In the genomic region with DNA sequence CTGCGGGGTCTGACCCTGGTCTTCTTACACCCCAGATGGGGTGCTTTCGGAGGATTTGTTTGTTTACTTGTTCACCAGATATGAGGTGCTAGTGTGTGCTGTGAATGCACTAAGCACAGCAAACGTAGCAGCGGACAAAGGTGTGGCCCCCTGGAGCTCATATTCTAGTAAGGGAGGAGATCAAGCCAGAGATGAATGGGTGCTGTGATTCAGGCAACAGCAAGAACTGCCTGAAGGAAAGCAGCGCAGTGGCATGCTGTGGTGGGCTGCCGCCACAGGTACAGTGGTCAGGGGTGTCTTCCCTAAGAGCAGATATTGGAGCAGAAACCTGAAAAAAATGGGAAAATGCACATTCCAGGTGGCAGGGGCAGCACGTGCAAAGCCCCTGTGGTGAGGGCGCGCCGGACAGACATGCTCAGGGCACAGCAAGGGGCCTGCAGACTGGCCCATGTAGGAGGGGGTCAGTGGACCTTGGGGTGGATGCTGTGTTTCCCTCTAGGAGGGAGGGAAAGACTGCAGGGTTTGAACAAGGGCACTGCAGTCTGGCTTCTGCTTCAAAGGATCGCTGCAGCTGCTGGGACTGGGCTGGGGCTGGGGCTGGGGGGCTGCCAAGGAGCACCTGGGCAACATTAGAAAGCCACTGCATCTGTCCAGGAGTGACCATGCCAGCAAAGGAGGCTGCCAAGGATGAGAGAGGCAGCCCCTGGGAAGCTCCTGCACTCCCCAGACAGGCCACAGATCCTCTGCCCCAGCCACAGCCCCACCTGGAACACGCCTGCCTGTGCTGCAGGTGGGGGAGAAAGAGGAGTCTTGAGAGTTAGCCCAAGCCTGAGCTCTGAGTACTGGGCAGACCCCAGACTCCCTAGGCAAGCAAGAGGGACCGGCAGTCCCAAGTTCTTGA, we compare ENCODE assay signal across 9 cellular contexts. TPM values are rescaled to one million over a fixed set of nuclear protein-coding genes. Genes with fewer than 3 reads are reported as not detected.
A peak's percentile ranks its signal among the peaks of the same experiment; 100 is the strongest.
DNase-seq lines count a peak whose midpoint lies in the region; ATAC-seq and TF ChIP-seq lines count a peak whose summit lies in the region.
"Had no signal": no experiment of that assay in that cellular context is flagged by ENCODE, and none has a peak within 500 bp of the region (broad histone marks: within the 10 kb centered on the region; RNA-seq: fewer than 3 reads in every experiment).

No MANE protein-coding gene starts in this region.

- no peak overlapping the region for H3K4me3 ChIP-seq in HUES48 (ENCODE audit: low read depth, low read length)
- H3K4me3 ChIP-seq in brain microvascular endothelial cell (ENCODE audit: low read depth, low read length): no peak overlapping the region
- H3K4me3 ChIP-seq in liver (ENCODE audit: low read depth in 1 of 3, low read length in 3 of 3): peak overlapping the region in 2 of 3 donors; percentile 5 to 8
- peak overlapping the region; percentile 67 to 86 for H3K4me3 ChIP-seq in stomach smooth muscle (ENCODE audit: low read length in 2 of 2)

- no peak for ATAC-seq in GM19467 (IDR thresholded peaks at IDR 0.05; ENCODE audit: unreplicated experiment)
- ATAC-seq in HG03159 (IDR thresholded peaks at IDR 0.05; ENCODE audit: unreplicated experiment): no peak
- ATAC-seq: activated naive CD8-positive, alpha-beta T cell treated with anti-CD3 and anti-CD28 coated beads, Interleukin-2, amount 50 U/mL, for 24 hours had no signal

- in situ Hi-C loops in brain microvascular endothelial cell (cut with HindIII; ENCODE audit: low pct_ligation_motif_present, low sequenced_read_pairs): no loop called here

- H3K9me3 ChIP-seq in HUES48 (ENCODE audit: control insufficient read depth, insufficient read depth, low read length) (no peaks in the 10 kb centered on the region), liver (ENCODE audit: control insufficient read depth in 4 of 4, low read length in 3 of 4) (no peaks in the 10 kb centered on the region), stomach smooth muscle (ENCODE audit: control insufficient read depth in 2 of 2, low read length in 2 of 2) (no peaks in the 10 kb centered on the region)

- TF ChIP-seq CTCF in brain microvascular endothelial cell (IDR thresholded peaks at IDR 0.05; ENCODE audit: low read depth, low read length, missing control alignments) (no peak), liver (IDR thresholded peaks at IDR 0.05; ENCODE audit: low read depth, low read length, missing input control) (no peak)

- 77% methylated on average over 13 of the region's 13 CpGs for WGBS in liver

- DNase-seq in brain microvascular endothelial cell (no peak), GF-D8 (lab: John Stamatoyannopoulos, UW) (no peak), cerebellum (ENCODE audit: low spot score) (no peak)
- DNase-seq: activated naive CD8-positive, alpha-beta T cell treated with anti-CD3 and anti-CD28 coated beads, Interleukin-2, amount 50 U/mL, for 24 hours had no signal

- H3K27ac ChIP-seq in HUES48 (ENCODE audit: low read depth, low read length) (peak overlapping the region; percentile 71), brain microvascular endothelial cell (peak overlapping the region; percentile 32), liver (ENCODE audit: low read depth in 1 of 2, low read length in 2 of 2) (peak overlapping the region; percentile 91 to 94), stomach smooth muscle (ENCODE audit: low read length) (peak overlapping the region; percentile 85)

- H3K9ac ChIP-seq in HUES48 (ENCODE audit: low read depth, low read length) (no peak overlapping the region), liver (ENCODE audit: low read depth in 1 of 2, low read length in 2 of 2) (peak overlapping the region; percentile 21 to 27), stomach smooth muscle (ENCODE audit: low read length in 2 of 2) (peak overlapping the region in 1 of 2 donors; percentile 70)

- no peak for TF ChIP-seq RAD21 in liver (IDR thresholded peaks at IDR 0.05)

- H3K27me3 ChIP-seq in HUES48 (ENCODE audit: control insufficient read depth, insufficient read depth, low read length) (0 out of 2 replicates have a peak, but pooled peaks cover 3% of the 10 kb centered on the region), brain microvascular endothelial cell (replicated peaks) (no peaks in the 10 kb centered on the region), liver (ENCODE audit: control insufficient read depth in 4 of 4, insufficient read depth in 4 of 4, low read length in 3 of 4) (no peaks in the 10 kb centered on the region), stomach smooth muscle (ENCODE audit: control insufficient read depth in 1 of 2, insufficient read depth in 2 of 2, low read length in 2 of 2) (no peaks in the 10 kb centered on the region)

- H3K36me3 ChIP-seq in HUES48 (ENCODE audit: control insufficient read depth, insufficient read depth, low read length) (no peaks in the 10 kb centered on the region), brain microvascular endothelial cell (replicated peaks) (no peaks in the 10 kb centered on the region), liver (ENCODE audit: control insufficient read depth in 4 of 4, insufficient read depth in 3 of 4, low read depth in 1 of 4, low read length in 3 of 4) (peaks cover 0 to 5% (median under 1%) of the 10 kb centered on the region in 4 donors), stomach smooth muscle (ENCODE audit: control insufficient read depth in 2 of 2, insufficient read depth in 2 of 2, low read length in 2 of 2) (peaks cover 5 to 9% of the 10 kb centered on the region in 2 donors)

- H3K4me1 ChIP-seq in HUES48 (ENCODE audit: control insufficient read depth, insufficient read depth, low read length): peaks cover 49% of the 10 kb centered on the region
- H3K4me1 ChIP-seq in liver (ENCODE audit: control insufficient read depth in 4 of 4, insufficient read depth in 4 of 4, low read length in 3 of 4): peaks cover 25 to 57% (median 48%) of the 10 kb centered on the region in 4 donors
- H3K4me1 ChIP-seq in stomach smooth muscle (ENCODE audit: control insufficient read depth, insufficient read depth, low read length): peaks cover 83% of the 10 kb centered on the region

TF ChIP-seq in liver, 16 proteins besides CTCF, POLR2A, EP300 and RAD21:
- TF ChIP-seq HNF4A (conservative IDR thresholded peaks at IDR 0.05): no peak
TF ChIP-seq in liver: peak in this region for 0.

RNA-seq across cellular contexts. Expression of gene DEPP1, which starts 0.9 kb away (rescaled TPM):
- 10 to 100 TPM; 10.7 to 33.4 TPM for total RNA-seq in liver
- polyA plus RNA-seq in liver: 10 to 100 TPM; 33.5 to 79.3 TPM
- total RNA-seq in cerebellum: 9.9 TPM

RNA-seq across cellular contexts. Expression of gene RASSF4, which starts 19.9 kb away (rescaled TPM):
- total RNA-seq in liver (10 to 100 TPM in 1 of 2 donors, 1 to 10 TPM in 1; 8.2 to 26.9 TPM), cerebellum (26.5 TPM)
- 10 to 100 TPM; 12.4 to 12.5 TPM for polyA plus RNA-seq in liver

RNA-seq across cellular contexts. Expression of gene ZNF22, which starts 21.2 kb away (rescaled TPM):
- total RNA-seq in liver (10 to 100 TPM; 19.3 to 22.6 TPM), cerebellum (34.9 TPM)
- 10 to 100 TPM; 10.3 to 21.3 TPM for polyA plus RNA-seq in liver

Comparison
In these comparisons a context has a peak if more than half of its experiments do, and no peak if none do; other contexts are left out.
1. H3K27ac ChIP-seq: peak in every context shown above with its lines; median percentile 92 in liver; 85 in stomach smooth muscle; 71 in HUES48; 32 in brain microvascular endothelial cell.
2. H3K4me3 ChIP-seq: peak in liver (2 of 3) and stomach smooth muscle (2 of 2); none in HUES48 (single experiment) and brain microvascular endothelial cell (single experiment).